In the genomic region with DNA sequence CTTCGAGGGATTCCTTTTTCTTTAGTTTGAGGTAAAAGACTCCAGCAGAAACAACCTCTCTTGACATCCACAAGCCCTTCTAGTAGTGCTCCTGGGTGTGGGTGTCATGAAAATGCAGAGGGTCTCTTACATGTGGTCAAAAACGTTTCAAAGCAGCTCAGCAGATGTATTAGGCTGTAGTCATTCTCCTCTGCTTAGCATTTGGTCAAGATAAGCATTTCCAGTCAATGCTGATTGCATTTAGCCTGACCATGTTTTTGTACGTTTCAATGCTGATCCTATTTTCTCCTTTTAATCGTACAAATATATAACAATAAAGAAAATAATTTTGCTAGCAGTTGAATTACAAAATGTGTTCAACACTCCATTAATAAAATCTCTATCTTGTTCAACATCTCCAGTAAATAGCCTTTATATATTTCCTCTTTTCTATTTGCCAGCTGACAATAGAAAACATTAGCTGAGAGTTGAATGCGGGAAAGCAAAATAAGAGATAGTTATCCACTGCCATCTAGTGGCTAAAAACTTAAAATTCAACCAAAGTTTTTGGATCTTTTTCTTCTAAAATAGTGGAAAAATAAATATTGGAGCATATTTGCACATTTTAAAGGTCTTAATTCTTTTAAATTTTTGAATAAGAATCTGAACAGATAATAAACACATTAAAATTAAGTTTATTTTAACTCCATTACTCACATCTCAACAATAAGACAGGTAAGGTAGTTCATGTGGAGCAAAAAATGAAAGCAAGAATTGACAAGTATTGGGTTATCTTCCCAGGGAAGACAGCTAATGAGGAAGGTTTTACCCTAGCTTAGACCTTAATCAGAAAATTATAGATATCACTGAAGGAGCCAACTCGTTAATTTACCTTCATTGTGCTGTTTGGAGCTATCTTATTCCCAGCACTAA, we compare ENCODE assay signal across 8 cellular contexts. TPM values are rescaled to one million over a fixed set of nuclear protein-coding genes. Genes with fewer than 3 reads are reported as not detected.
DNase-seq lines count a peak whose midpoint lies in the region; ATAC-seq, FAIRE-seq and TF ChIP-seq lines count a peak whose summit lies in the region.

No MANE protein-coding gene starts in this region.

- no peak overlapping the region for H3K4ac ChIP-seq in neuronal stem cell (ENCODE audit: low read length)

- DNase-seq in AG04450 (ENCODE audit: low read depth, low spot score) (peak; percentile 3), GM18507 (ENCODE audit: extremely low spot score, insufficient read length, low read depth) (no peak), NCI-H526 (lab: John Stamatoyannopoulos, UW) (peak; percentile 0 to 19), dermis blood vessel endothelial cell (peak; percentile 52), neuronal stem cell (ENCODE audit: low spot score) (no peak), C1 segment of cervical spinal cord (lab: John Stamatoyannopoulos, UW) (no peak)
- no peak for DNase-seq in activated CD8-positive, alpha-beta memory T cell treated with anti-CD3 and anti-CD28 coated beads for 24 hours

- no peak overlapping the region for H3K14ac ChIP-seq in neuronal stem cell (ENCODE audit: low read length)

- no peak overlapping the region for H3K27ac ChIP-seq in AG04450 (ENCODE audit: low read depth, low read length)
- H3K27ac ChIP-seq in neuronal stem cell (replicated peaks; ENCODE audit: low read length) = no peak overlapping the region

- CTCF ChIA-PET in AG04450 (lab: Charles Lee) = interaction anchor here (0.6 to 5.5 kb wide), 23 partner anchors 11 to 386 kb away, joined by 3 to 52 read pairs (median 4); no protein-coding TSS in a partner anchor

- H2BK12ac ChIP-seq in neuronal stem cell (ENCODE audit: low read length) = no peak overlapping the region

- H3K9me3 ChIP-seq in AG04450 (ENCODE audit: control insufficient read depth, insufficient read depth, low read length) = no peaks in the 10 kb centered on the region
- no peaks in the 10 kb centered on the region for H3K9me3 ChIP-seq in neuronal stem cell (replicated peaks in 1 of 2; ENCODE audit: control insufficient read depth in 2 of 2, insufficient read depth in 1 of 2, low read depth in 1 of 2, low read length in 2 of 2)

- peak; percentile 61 for TF ChIP-seq CTCF in AG04450 (IDR thresholded peaks at IDR 0.05; ENCODE audit: low read depth, low read length)

- no peaks in the 10 kb centered on the region for H3K4me1 ChIP-seq in neuronal stem cell (ENCODE audit: control insufficient read depth in 2 of 2, insufficient read depth in 1 of 2, low read depth in 1 of 2, low read length in 2 of 2)

- ATAC-seq in HG03196 (IDR thresholded peaks at IDR 0.05; ENCODE audit: unreplicated experiment) = no peak

- POLR2A ChIA-PET in AG04450 (lab: Yijun Ruan, JAX) = no interaction called here

- no peak overlapping the region for H2BK5ac ChIP-seq in neuronal stem cell (ENCODE audit: low read length)

- no peak overlapping the region for H3K4me3 ChIP-seq in AG04450 (ENCODE audit: low read depth, low read length)
- H3K4me3 ChIP-seq in neuronal stem cell (ENCODE audit: low read length in 2 of 2) = no peak overlapping the region

- H3K4me2 ChIP-seq in neuronal stem cell (ENCODE audit: insufficient read depth, low read length, poor library complexity, severe bottlenecking) = no peak overlapping the region

- no peak overlapping the region for H2BK120ac ChIP-seq in neuronal stem cell (ENCODE audit: low read depth, low read length)

- H3K79me1 ChIP-seq in neuronal stem cell (ENCODE audit: low read depth, low read length) = no peaks in the 10 kb centered on the region

- H4K91ac ChIP-seq in neuronal stem cell (ENCODE audit: low read depth, low read length, poor library complexity) = no peak overlapping the region

- no peak overlapping the region for H2AK5ac ChIP-seq in neuronal stem cell (ENCODE audit: low read depth, low read length)

- H3K36me3 ChIP-seq in neuronal stem cell (replicated peaks in 1 of 2; ENCODE audit: control insufficient read depth in 2 of 2, insufficient read depth in 2 of 2, low read length in 2 of 2) = no peaks in the 10 kb centered on the region

- no peak overlapping the region for H4K8ac ChIP-seq in neuronal stem cell (ENCODE audit: low read depth, low read length)

- FAIRE-seq in GM18507 (lab: Jason Lieb, UNC) = peak; percentile 76

- H2AFZ ChIP-seq in neuronal stem cell (ENCODE audit: low read length) = peak overlapping the region; percentile 52

- no peak overlapping the region for H3K23ac ChIP-seq in neuronal stem cell (ENCODE audit: low read depth, low read length, poor library complexity)

- no peak overlapping the region for H3K9ac ChIP-seq in neuronal stem cell (ENCODE audit: low read depth, low read length, poor library complexity)

- H3K27me3 ChIP-seq in AG04450 (ENCODE audit: control insufficient read depth, insufficient read depth, low read length) (peaks cover 12% of the 10 kb centered on the region), neuronal stem cell (ENCODE audit: control insufficient read depth in 3 of 3, insufficient read depth in 3 of 3, low read depth in 1 of 3, low read length in 3 of 3) (no peaks in the 10 kb centered on the region)

- no peak overlapping the region for H3K18ac ChIP-seq in neuronal stem cell (ENCODE audit: low read length)

- no CpG with 5 or more reads among the region's 6 CpGs for WGBS in neuronal stem cell (ENCODE audit: extremely low coverage in 2 of 2, insufficient read length in 2 of 2, insufficient replicate concordance in 1 of 2), 2 donors

- no peak overlapping the region for H2BK15ac ChIP-seq in neuronal stem cell (ENCODE audit: low read length)

RNA-seq across cellular contexts. Expression of a gene that starts 15.2 kb away (rescaled TPM):
- polyA plus RNA-seq in AG04450 (2011; rRNA removed) = 10.8 and 15.2 TPM in 2 replicates
- polyA minus RNA-seq in AG04450 (2011; rRNA and poly(A)+ RNA removed) = 4.8 and 9.0 TPM in 2 replicates
- total RNA-seq in dermis blood vessel endothelial cell = 14.6 and 15.5 TPM in 2 replicates
- 17.8 TPM for polyA plus RNA-seq in neuronal stem cell (2013, experiment 1 of 2)
- 17.1 TPM for polyA plus RNA-seq in neuronal stem cell (2013, experiment 2 of 2)

Comparison
In these comparisons a context has a peak if more than half of its experiments do, and no peak if none do; other contexts are left out.
1. DNase-seq: peak in AG04450 (single experiment), NCI-H526 (2 of 2) and dermis blood vessel endothelial cell (single experiment); none in GM18507 (single experiment), neuronal stem cell (single experiment), activated CD8-positive, alpha-beta memory T cell treated with anti-CD3 and anti-CD28 coated beads for 24 hours (single experiment) and C1 segment of cervical spinal cord (0 of 14).